Comparison of ENCODE assay signal across 23 cellular contexts in genomic region chr5:96007051-96007450, GRCh38.
"Had no signal": no experiment of that assay in that cellular context is flagged by ENCODE, and none has a peak within 500 bp of the region (broad histone marks: within the 10 kb centered on the region; RNA-seq: fewer than 3 reads in every experiment).

No MANE protein-coding gene starts in this region.

- H3K4me1 Mint-ChIP-seq: IgD-negative memory B cell had no signal

- H3K36me3 ChIP-seq: SJCRH30 had no signal

- H3K4me3 Mint-ChIP-seq: IgD-negative memory B cell had no signal

- DNase-seq: Kasumi-1, MV-4-11, NCI-H1048, NCI-H1105, NCI-H1436 treated with DMSO at 0.1 percent for 48 hours, NCI-H1694, NCI-H187 treated with DMSO at 0.1 percent for 48 hours, NCI-H2029 treated with DMSO at 0.1 percent for 48 hours, NCI-H2171 treated with DMSO at 0.1 percent for 48 hours, NCI-H2227 treated with DMSO at 0.1 percent for 48 hours, NCI-H524, NCI-H526 treated with DMSO at 0.1 percent for 48 hours, NCI-H774, PC-3, SHP77 treated with DMSO at 0.1 percent for 48 hours, SJCRH30 had no signal

- H3K27me3 ChIP-seq: SJCRH30 had no signal

- ATAC-seq: K562, Panc1, PC-3, SK-N-SH treated with all-trans-retinoic acid at 6 μM for 48 hours had no signal

- H3K4me1 ChIP-seq: SJCRH30 had no signal

- H3K4me3 ChIP-seq: K562, SJCRH30 had no signal

- H3K27ac Mint-ChIP-seq: IgD-negative memory B cell had no signal

- H3K36me3 Mint-ChIP-seq: IgD-negative memory B cell had no signal

- H3K27ac ChIP-seq: HL-60, KMS-11, RWPE1, SJCRH30 had no signal

- H3K27me3 Mint-ChIP-seq: IgD-negative memory B cell had no signal
